ENCODE assay signal across 35 cellular contexts in genomic region chr1:64084451-64084850, GRCh38.
"Had no signal": no experiment of that assay in that cellular context is flagged by ENCODE, and none has a peak within 500 bp of the region (broad histone marks: within the 10 kb centered on the region; RNA-seq: fewer than 3 reads in every experiment).

No MANE protein-coding gene starts in this region.

- H3K9me3 Mint-ChIP-seq: activated CD4-positive, alpha-beta memory T cell treated with anti-CD3 and anti-CD28 coated beads for 36 hours; activated CD4-positive, alpha-beta T cell treated with anti-CD3 and anti-CD28 coated beads, Interleukin-2, amount 10 ng/mL, durations not matched to agents 24 days and 14 days; activated naive CD4-positive, alpha-beta T cell treated with anti-CD3 and anti-CD28 coated beads for 36 hours; activated naive CD4-positive, alpha-beta T cell treated with anti-CD3 and anti-CD28 coated beads, Interleukin-2, amount 50 U/mL, for 24 hours; activated naive CD8-positive, alpha-beta T cell treated with anti-CD3 and anti-CD28 coated beads for 36 hours; activated T-helper 1 cell treated with anti-CD3 and anti-CD28 coated beads, Interleukin-12 subunit alpha, Interleukin-12 subunit beta, Interleukin-2, Interleukin-4 antibody, amounts not matched to agents 30 ng/mL and 10 ng/mL and 1 ng/mL, durations not matched to agents 14 hours and 24 hours and 36 hours; activated T-helper 2 cell treated with anti-CD3 and anti-CD28 coated beads, Interferon-gamma antibody, Interleukin-2, Interleukin-4, amounts not matched to agents 10 μg/mL and 5 μg/mL and 100 μg/mL, durations not matched to agents 14 hours and 24 hours and 36 hours; dendritic cell treated with granulocyte-macrophage colony-stimulating factor and Interleukin-4, amounts not matched to agents 40 ng/mL and 50 ng/mL, for 4 days; endodermal cell; T-helper 2 cell treated with Interferon-gamma antibody and Interleukin-4, amounts not matched to agents 5 μg/mL and 100 μg/mL, for 36 hours had no signal

- H3K27ac ChIP-seq: adrenal gland, body of pancreas, cardiac muscle cell, dorsolateral prefrontal cortex had no signal

- H3K27ac Mint-ChIP-seq: activated CD4-positive, alpha-beta memory T cell treated with anti-CD3 and anti-CD28 coated beads for 36 hours; activated CD4-positive, alpha-beta T cell treated with anti-CD3 and anti-CD28 coated beads for 36 hours; activated CD4-positive, alpha-beta T cell treated with anti-CD3 and anti-CD28 coated beads, Interleukin-2, amount 10 ng/mL, durations not matched to agents 24 days and 14 days; activated CD8-positive, alpha-beta memory T cell treated with anti-CD3 and anti-CD28 coated beads, Interleukin-2, amount 10 ng/mL, durations not matched to agents 7 days and 5 days; activated CD8-positive, alpha-beta T cell treated with anti-CD3 and anti-CD28 coated beads, Interleukin-2, amount 10 ng/mL, durations not matched to agents 7 days and 5 days; activated naive CD4-positive, alpha-beta T cell treated with anti-CD3 and anti-CD28 coated beads for 36 hours; activated naive CD4-positive, alpha-beta T cell treated with anti-CD3 and anti-CD28 coated beads, Interleukin-2, amount 50 U/mL, for 24 hours; activated naive CD8-positive, alpha-beta T cell treated with anti-CD3 and anti-CD28 coated beads for 36 hours; activated naive CD8-positive, alpha-beta T cell treated with anti-CD3 and anti-CD28 coated beads, Interleukin-2, amount 50 U/mL, for 24 hours; activated T-helper 1 cell treated with anti-CD3 and anti-CD28 coated beads, Interleukin-12 subunit alpha, Interleukin-12 subunit beta, Interleukin-2, Interleukin-4 antibody, amounts not matched to agents 30 ng/mL and 10 ng/mL and 1 ng/mL, durations not matched to agents 14 hours and 24 hours and 36 hours; activated T-helper 2 cell treated with anti-CD3 and anti-CD28 coated beads, Interferon-gamma antibody, Interleukin-2, Interleukin-4, amounts not matched to agents 10 μg/mL and 5 μg/mL and 100 μg/mL, durations not matched to agents 14 hours and 24 hours and 36 hours; dendritic cell treated with granulocyte-macrophage colony-stimulating factor and Interleukin-4, amounts not matched to agents 40 ng/mL and 50 ng/mL, for 4 days; endodermal cell; T-helper 17 cell; T-helper 2 cell treated with Interferon-gamma antibody and Interleukin-4, amounts not matched to agents 5 μg/mL and 100 μg/mL, for 36 hours had no signal

- DNase-seq: activated CD4-positive, alpha-beta memory T cell treated with anti-CD3 and anti-CD28 coated beads for 36 hours; activated CD4-positive, alpha-beta T cell treated with anti-CD3 and anti-CD28 coated beads for 36 hours; activated CD4-positive, alpha-beta T cell treated with anti-CD3 and anti-CD28 coated beads, Interleukin-2, amount 10 ng/mL, durations not matched to agents 24 days and 14 days; activated CD4-positive, CD25-positive, alpha-beta regulatory T cell; activated CD4-positive, CD25-positive, alpha-beta regulatory T cell treated with anti-CD3 and anti-CD28 coated beads, Interleukin-2, amount 50 U/mL, for 72 hours; activated CD8-positive, alpha-beta memory T cell treated with anti-CD3 and anti-CD28 coated beads, Interleukin-2, amount 10 ng/mL, durations not matched to agents 7 days and 5 days; activated CD8-positive, alpha-beta memory T cell treated with anti-CD3 and anti-CD28 coated beads, Interleukin-2, amount 50 U/mL, for 4 hours; activated CD8-positive, alpha-beta T cell treated with anti-CD3 and anti-CD28 coated beads, Interleukin-2, amount 10 ng/mL, durations not matched to agents 7 days and 5 days; activated effector memory CD4-positive, alpha-beta T cell treated with anti-CD3 and anti-CD28 coated beads, Interleukin-2, amount 50 U/mL, for 16 hours; activated naive CD4-positive, alpha-beta T cell treated with anti-CD3 and anti-CD28 coated beads for 36 hours; activated naive CD8-positive, alpha-beta T cell treated with anti-CD3 and anti-CD28 coated beads for 36 hours; activated naive CD8-positive, alpha-beta T cell treated with anti-CD3 and anti-CD28 coated beads, Interleukin-2, amount 50 U/mL, for 24 hours; activated T-cell treated with anti-CD3 and anti-CD28 coated beads, Interleukin-2, amount 50 U/mL, for 1 hour; activated T-cell treated with anti-CD3 and anti-CD28 coated beads, Interleukin-2, amount 50 U/mL, for 48 hours; adrenal gland; amygdala; aorta; body of pancreas; central memory CD4-positive, alpha-beta T cell; cerebellar nuclear complex; dorsolateral prefrontal cortex; effector memory CD4-positive, alpha-beta T cell; endodermal cell; head of caudate nucleus; T-helper 1 cell; T-helper 17 cell; T1000 had no signal

- H3K27me3 ChIP-seq: adrenal gland, body of pancreas, cardiac muscle cell, dorsolateral prefrontal cortex had no signal

- H3K9me3 ChIP-seq: adrenal gland, body of pancreas had no signal

- H3K4me1 ChIP-seq: adrenal gland, body of pancreas had no signal

- H3K4me3 ChIP-seq: adrenal gland, body of pancreas, cardiac muscle cell, coronary artery, dorsolateral prefrontal cortex had no signal

- H3K36me3 Mint-ChIP-seq: activated CD4-positive, alpha-beta memory T cell treated with anti-CD3 and anti-CD28 coated beads for 36 hours; activated CD8-positive, alpha-beta memory T cell treated with anti-CD3 and anti-CD28 coated beads, Interleukin-2, amount 10 ng/mL, durations not matched to agents 7 days and 5 days; activated naive CD4-positive, alpha-beta T cell treated with anti-CD3 and anti-CD28 coated beads, Interleukin-2, amount 50 U/mL, for 24 hours; activated naive CD8-positive, alpha-beta T cell treated with anti-CD3 and anti-CD28 coated beads for 36 hours had no signal

- H3K4me1 Mint-ChIP-seq: activated CD4-positive, alpha-beta T cell treated with anti-CD3 and anti-CD28 coated beads for 36 hours; activated CD4-positive, alpha-beta T cell treated with anti-CD3 and anti-CD28 coated beads, Interleukin-2, amount 10 ng/mL, durations not matched to agents 24 days and 14 days; activated CD8-positive, alpha-beta memory T cell treated with anti-CD3 and anti-CD28 coated beads, Interleukin-2, amount 10 ng/mL, durations not matched to agents 7 days and 5 days; activated naive CD4-positive, alpha-beta T cell treated with anti-CD3 and anti-CD28 coated beads, Interleukin-2, amount 50 U/mL, for 24 hours; activated naive CD8-positive, alpha-beta T cell treated with anti-CD3 and anti-CD28 coated beads for 36 hours; activated naive CD8-positive, alpha-beta T cell treated with anti-CD3 and anti-CD28 coated beads, Interleukin-2, amount 50 U/mL, for 24 hours; endodermal cell; T-helper 17 cell had no signal

- H3K36me3 ChIP-seq: adrenal gland, cardiac muscle cell had no signal

- H3K27me3 Mint-ChIP-seq: activated CD4-positive, alpha-beta memory T cell treated with anti-CD3 and anti-CD28 coated beads for 36 hours; activated CD4-positive, alpha-beta T cell treated with anti-CD3 and anti-CD28 coated beads for 36 hours; activated CD4-positive, alpha-beta T cell treated with anti-CD3 and anti-CD28 coated beads, Interleukin-2, amount 10 ng/mL, durations not matched to agents 24 days and 14 days; activated CD8-positive, alpha-beta memory T cell treated with anti-CD3 and anti-CD28 coated beads, Interleukin-2, amount 10 ng/mL, durations not matched to agents 7 days and 5 days; activated naive CD8-positive, alpha-beta T cell treated with anti-CD3 and anti-CD28 coated beads for 36 hours; activated naive CD8-positive, alpha-beta T cell treated with anti-CD3 and anti-CD28 coated beads, Interleukin-2, amount 50 U/mL, for 24 hours; dendritic cell treated with granulocyte-macrophage colony-stimulating factor and Interleukin-4, amounts not matched to agents 40 ng/mL and 50 ng/mL, for 4 days; T-helper 17 cell had no signal

- ATAC-seq: activated CD4-positive, alpha-beta T cell treated with anti-CD3 and anti-CD28 coated beads for 36 hours; activated CD8-positive, alpha-beta memory T cell treated with anti-CD3 and anti-CD28 coated beads, Interleukin-2, amount 10 ng/mL, durations not matched to agents 7 days and 5 days; activated CD8-positive, alpha-beta T cell treated with anti-CD3 and anti-CD28 coated beads, Interleukin-2, amount 10 ng/mL, durations not matched to agents 7 days and 5 days; activated naive CD8-positive, alpha-beta T cell treated with anti-CD3 and anti-CD28 coated beads, Interleukin-2, amount 50 U/mL, for 24 hours; body of pancreas; esophagus mucosa; T-helper 17 cell had no signal

- H3K4me3 Mint-ChIP-seq: activated CD4-positive, alpha-beta memory T cell treated with anti-CD3 and anti-CD28 coated beads for 36 hours; activated CD4-positive, alpha-beta T cell treated with anti-CD3 and anti-CD28 coated beads for 36 hours; activated CD4-positive, alpha-beta T cell treated with anti-CD3 and anti-CD28 coated beads, Interleukin-2, amount 10 ng/mL, durations not matched to agents 24 days and 14 days; activated CD8-positive, alpha-beta memory T cell treated with anti-CD3 and anti-CD28 coated beads, Interleukin-2, amount 10 ng/mL, durations not matched to agents 7 days and 5 days; activated CD8-positive, alpha-beta T cell treated with anti-CD3 and anti-CD28 coated beads, Interleukin-2, amount 10 ng/mL, durations not matched to agents 7 days and 5 days; activated naive CD4-positive, alpha-beta T cell treated with anti-CD3 and anti-CD28 coated beads for 36 hours; activated naive CD4-positive, alpha-beta T cell treated with anti-CD3 and anti-CD28 coated beads, Interleukin-2, amount 50 U/mL, for 24 hours; activated naive CD8-positive, alpha-beta T cell treated with anti-CD3 and anti-CD28 coated beads for 36 hours; activated naive CD8-positive, alpha-beta T cell treated with anti-CD3 and anti-CD28 coated beads, Interleukin-2, amount 50 U/mL, for 24 hours; activated T-helper 1 cell treated with anti-CD3 and anti-CD28 coated beads, Interleukin-12 subunit alpha, Interleukin-12 subunit beta, Interleukin-2, Interleukin-4 antibody, amounts not matched to agents 30 ng/mL and 10 ng/mL and 1 ng/mL, durations not matched to agents 14 hours and 24 hours and 36 hours; dendritic cell treated with granulocyte-macrophage colony-stimulating factor and Interleukin-4, amounts not matched to agents 40 ng/mL and 50 ng/mL, for 4 days; endodermal cell; T-helper 17 cell; T-helper 2 cell treated with Interferon-gamma antibody and Interleukin-4, amounts not matched to agents 5 μg/mL and 100 μg/mL, for 36 hours had no signal
